1 cellular context compared by ENCODE assay signal in genomic region chr3:67617518-67617917, GRCh38.
TF ChIP-seq lines count a peak whose summit lies in the region.

No MANE protein-coding gene starts in this region.

TF ChIP-seq in SK-N-SH treated with all-trans-retinoic acid at 6 μM for 48 hours, 23 proteins besides CTCF, POLR2A, EP300 and RAD21 (continued from another document):
- TF ChIP-seq, protein P1, sequence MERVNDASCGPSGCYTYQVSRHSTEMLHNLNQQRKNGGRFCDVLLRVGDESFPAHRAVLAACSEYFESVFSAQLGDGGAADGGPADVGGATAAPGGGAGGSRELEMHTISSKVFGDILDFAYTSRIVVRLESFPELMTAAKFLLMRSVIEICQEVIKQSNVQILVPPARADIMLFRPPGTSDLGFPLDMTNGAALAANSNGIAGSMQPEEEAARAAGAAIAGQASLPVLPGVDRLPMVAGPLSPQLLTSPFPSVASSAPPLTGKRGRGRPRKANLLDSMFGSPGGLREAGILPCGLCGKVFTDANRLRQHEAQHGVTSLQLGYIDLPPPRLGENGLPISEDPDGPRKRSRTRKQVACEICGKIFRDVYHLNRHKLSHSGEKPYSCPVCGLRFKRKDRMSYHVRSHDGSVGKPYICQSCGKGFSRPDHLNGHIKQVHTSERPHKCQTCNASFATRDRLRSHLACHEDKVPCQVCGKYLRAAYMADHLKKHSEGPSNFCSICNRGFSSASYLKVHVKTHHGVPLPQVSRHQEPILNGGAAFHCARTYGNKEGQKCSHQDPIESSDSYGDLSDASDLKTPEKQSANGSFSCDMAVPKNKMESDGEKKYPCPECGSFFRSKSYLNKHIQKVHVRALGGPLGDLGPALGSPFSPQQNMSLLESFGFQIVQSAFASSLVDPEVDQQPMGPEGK (CRISPR knock-in tag; IDR thresholded peaks at IDR 0.05; ENCODE audit: borderline replicate concordance): no peak
- no peak for TF ChIP-seq OSR1 (CRISPR knock-in tag; IDR thresholded peaks at IDR 0.05)
- TF ChIP-seq, protein P2, sequence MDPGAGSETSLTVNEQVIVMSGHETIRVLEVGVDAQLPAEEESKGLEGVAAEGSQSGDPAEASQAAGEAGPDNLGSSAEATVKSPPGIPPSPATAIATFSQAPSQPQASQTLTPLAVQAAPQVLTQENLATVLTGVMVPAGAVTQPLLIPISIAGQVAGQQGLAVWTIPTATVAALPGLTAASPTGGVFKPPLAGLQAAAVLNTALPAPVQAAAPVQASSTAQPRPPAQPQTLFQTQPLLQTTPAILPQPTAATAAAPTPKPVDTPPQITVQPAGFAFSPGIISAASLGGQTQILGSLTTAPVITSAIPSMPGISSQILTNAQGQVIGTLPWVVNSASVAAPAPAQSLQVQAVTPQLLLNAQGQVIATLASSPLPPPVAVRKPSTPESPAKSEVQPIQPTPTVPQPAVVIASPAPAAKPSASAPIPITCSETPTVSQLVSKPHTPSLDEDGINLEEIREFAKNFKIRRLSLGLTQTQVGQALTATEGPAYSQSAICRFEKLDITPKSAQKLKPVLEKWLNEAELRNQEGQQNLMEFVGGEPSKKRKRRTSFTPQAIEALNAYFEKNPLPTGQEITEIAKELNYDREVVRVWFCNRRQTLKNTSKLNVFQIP (CRISPR knock-in tag; IDR thresholded peaks at IDR 0.05; ENCODE audit: borderline replicate concordance, low read depth): no peak
- TF ChIP-seq ZFP30 (CRISPR knock-in tag; IDR thresholded peaks at IDR 0.05): no peak
- TF ChIP-seq ZNF70 (CRISPR knock-in tag; IDR thresholded peaks at IDR 0.05): no peak
- no peak for TF ChIP-seq TCF4 (CRISPR knock-in tag; IDR thresholded peaks at IDR 0.05; ENCODE audit: borderline replicate concordance)
- no peak for TF ChIP-seq ISL1 (CRISPR knock-in tag; IDR thresholded peaks at IDR 0.05)
